Comparison of ENCODE assay signal across 8 cellular contexts in genomic region chr5:35089688-35090314, GRCh38. TPM values are rescaled to one million over a fixed set of nuclear protein-coding genes. Genes with fewer than 3 reads are reported as not detected.
DNase-seq lines count a peak whose midpoint lies in the region; ATAC-seq and TF ChIP-seq lines count a peak whose summit lies in the region.

No MANE protein-coding gene starts in this region.

- no peak overlapping the region for H3K27ac Mint-ChIP-seq in HFFc6
- H3K27ac Mint-ChIP-seq in stimulated activated naive CD8-positive, alpha-beta T cell treated with anti-CD3 and anti-CD28 coated beads, Interleukin-15, amount 100 ng/mL, for 72 hours: no peak overlapping the region

- H3K27me3 Mint-ChIP-seq in HFFc6 (ENCODE audit: insufficient read depth): no peaks in the 10 kb centered on the region; the same call in none of the 2 replicates
- no peaks in the 10 kb centered on the region for H3K27me3 Mint-ChIP-seq in stimulated activated naive CD8-positive, alpha-beta T cell treated with anti-CD3 and anti-CD28 coated beads, Interleukin-15, amount 100 ng/mL, for 72 hours

- no peaks in the 10 kb centered on the region for H3K4me1 ChIP-seq in effector memory CD4-positive, alpha-beta T cell (ENCODE audit: control insufficient read depth, insufficient read depth, low read length, poor library complexity, severe bottlenecking)

- H3K27me3 ChIP-seq in effector memory CD4-positive, alpha-beta T cell (replicated peaks; ENCODE audit: control insufficient read depth, insufficient read depth, low read length, poor library complexity, severe bottlenecking): no peaks in the 10 kb centered on the region

- H3K27ac ChIP-seq in effector memory CD4-positive, alpha-beta T cell (ENCODE audit: insufficient read depth, low read length, poor library complexity, severe bottlenecking): no peak overlapping the region

- peak; percentile 94 for TF ChIP-seq CTCF in HFFc6 (IDR thresholded peaks at IDR 0.05)

- no peaks in the 10 kb centered on the region for H3K9me3 ChIP-seq in effector memory CD4-positive, alpha-beta T cell (ENCODE audit: control insufficient read depth, low read length)

- no peaks in the 10 kb centered on the region for H3K36me3 Mint-ChIP-seq in HFFc6 (ENCODE audit: low read depth)

- H3K9me3 Mint-ChIP-seq in HFFc6: no peaks in the 10 kb centered on the region
- no peaks in the 10 kb centered on the region for H3K9me3 Mint-ChIP-seq in stimulated activated naive CD8-positive, alpha-beta T cell treated with anti-CD3 and anti-CD28 coated beads, Interleukin-15, amount 100 ng/mL, for 72 hours

- peak; percentile 71 for DNase-seq in ELF-1 (ENCODE audit: low read depth, low spot score)
- DNase-seq in HFFc6: peak; percentile 71
- peak; percentile 65 for DNase-seq in NCI-H526 treated with DMSO at 0.1 percent for 48 hours (lab: John Stamatoyannopoulos, UW)
- peak; percentile 57 to 65 for DNase-seq in activated CD4-positive, alpha-beta T cell treated with anti-CD3 and anti-CD28 coated beads, Interleukin-2, amount 50 U/mL, for 48 hours
- DNase-seq in effector memory CD4-positive, alpha-beta T cell: peak in 2 of 3 donors; percentile 4 to 29
- DNase-seq in myocyte (ENCODE audit: low read depth): peak; percentile 75
- DNase-seq in stimulated activated naive CD8-positive, alpha-beta T cell treated with anti-CD3 and anti-CD28 coated beads, Interleukin-15, amount 100 ng/mL, for 72 hours: peak; percentile 45 to 51

- H3K4me3 Mint-ChIP-seq in HFFc6: no peak overlapping the region; the same call in 1 of the 2 replicates
- H3K4me3 Mint-ChIP-seq in stimulated activated naive CD8-positive, alpha-beta T cell treated with anti-CD3 and anti-CD28 coated beads, Interleukin-15, amount 100 ng/mL, for 72 hours: no peak overlapping the region

- H3K36me3 ChIP-seq in effector memory CD4-positive, alpha-beta T cell (ENCODE audit: control insufficient read depth, insufficient read depth, low read length): no peaks in the 10 kb centered on the region

- H3K4me1 Mint-ChIP-seq in HFFc6 (ENCODE audit: low read depth): peaks cover 26% of the 10 kb centered on the region
- H3K4me1 Mint-ChIP-seq in stimulated activated naive CD8-positive, alpha-beta T cell treated with anti-CD3 and anti-CD28 coated beads, Interleukin-15, amount 100 ng/mL, for 72 hours: peaks cover 6% of the 10 kb centered on the region

- peak; percentile 65 for ATAC-seq in stimulated activated naive CD8-positive, alpha-beta T cell treated with anti-CD3 and anti-CD28 coated beads, Interleukin-15, amount 100 ng/mL, for 72 hours
- no peak for ATAC-seq in HG03097 (IDR thresholded peaks at IDR 0.05; ENCODE audit: low FRiP score, unreplicated experiment)

- H3K4me3 ChIP-seq in effector memory CD4-positive, alpha-beta T cell (ENCODE audit: insufficient read depth, low read depth, low read length, poor library complexity, severe bottlenecking): no peak overlapping the region

RNA-seq across cellular contexts. Expression of gene AGXT2, which starts 42.1 kb away (rescaled TPM):
- not detected for total RNA-seq in HFFc6 (2021; fragmentation: NEBNext Ultra II Directional; extraction: Animal tissue kit (Norgen Biotek cat#: 25700))
- total RNA-seq in myocyte: not detected in 2 replicates
- polyA plus RNA-seq in myocyte (2012): not detected

Comparison
In these comparisons a context has a peak if more than half of its experiments do, and no peak if none do; other contexts are left out.
1. DNase-seq: peak in every context shown above with its lines; median percentile 75 in myocyte; 71 in ELF-1; 71 in HFFc6; 65 in NCI-H526 treated with DMSO at 0.1 percent for 48 hours; 61 in activated CD4-positive, alpha-beta T cell treated with anti-CD3 and anti-CD28 coated beads, Interleukin-2, amount 50 U/mL, for 48 hours; 48 in stimulated activated naive CD8-positive, alpha-beta T cell treated with anti-CD3 and anti-CD28 coated beads, Interleukin-15, amount 100 ng/mL, for 72 hours; 16 in effector memory CD4-positive, alpha-beta T cell.